ENCODE assay signal across 2 cellular contexts in the genomic region with DNA sequence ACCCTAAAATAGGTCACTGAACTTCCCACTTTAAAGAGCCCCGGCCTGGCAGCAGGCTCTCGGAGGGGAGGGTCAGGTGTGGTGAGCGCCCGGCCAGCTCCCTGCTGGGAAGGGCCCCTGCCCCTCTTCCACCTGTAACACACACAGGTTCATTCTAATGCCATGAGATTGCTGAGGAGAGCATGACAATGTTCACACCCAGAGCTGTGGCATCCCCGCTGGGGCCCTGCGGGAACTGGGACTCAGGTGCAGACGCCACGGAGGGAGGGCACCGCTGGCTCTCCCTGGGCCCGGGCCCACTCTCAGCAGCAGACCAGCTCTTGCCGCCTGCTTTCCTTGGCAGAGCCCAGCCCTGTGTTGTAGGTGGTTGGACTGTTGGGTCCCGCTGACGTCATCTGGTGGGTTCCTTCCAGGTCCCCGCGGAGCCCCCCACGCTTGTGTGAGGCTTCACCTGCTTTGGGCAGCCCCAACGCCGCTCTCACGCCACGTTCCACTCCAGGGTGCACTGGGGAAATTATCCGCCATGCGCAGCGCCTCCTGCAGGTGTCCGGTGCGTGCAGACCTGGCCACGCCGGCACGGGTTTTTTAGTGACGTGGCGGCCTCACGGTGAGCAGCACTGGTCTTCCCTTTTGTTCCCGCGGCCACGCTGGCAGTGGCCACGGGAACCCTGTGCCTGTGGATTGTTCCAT.
TF ChIP-seq lines count a peak whose summit lies in the region.

No MANE protein-coding gene starts in this region.

TF ChIP-seq in IMR-90, 13 proteins besides CTCF, POLR2A, EP300 and RAD21:
- TF ChIP-seq BHLHE40 (IDR thresholded peaks at IDR 0.05; ENCODE audit: low read depth, low read length) (no peak), MAFK (IDR thresholded peaks at IDR 0.05; ENCODE audit: low read depth, low read length) (no peak), MXI1 (IDR thresholded peaks at IDR 0.05; ENCODE audit: borderline replicate concordance, low read depth, low read length) (no peak), RCOR1 (IDR thresholded peaks at IDR 0.05; ENCODE audit: insufficient replicate concordance, low read length) (no peak), NFE2L2 (IDR thresholded peaks at IDR 0.05; ENCODE audit: low read depth, low read length) (no peak), USF2 (IDR thresholded peaks at IDR 0.05; ENCODE audit: low read depth, low read length) (no peak), RFX5 (IDR thresholded peaks at IDR 0.05; ENCODE audit: low read depth, low read length) (no peak), FOS (IDR thresholded peaks at IDR 0.05; ENCODE audit: low read depth, low read length) (no peak), CHD1 (IDR thresholded peaks at IDR 0.05; ENCODE audit: low read depth, low read length) (no peak), MAZ (IDR thresholded peaks at IDR 0.05; ENCODE audit: borderline replicate concordance, low read depth, low read length) (no peak), CEBPB (IDR thresholded peaks at IDR 0.05; ENCODE audit: low read depth, low read length) (no peak)
- TF ChIP-seq, protein P1, sequence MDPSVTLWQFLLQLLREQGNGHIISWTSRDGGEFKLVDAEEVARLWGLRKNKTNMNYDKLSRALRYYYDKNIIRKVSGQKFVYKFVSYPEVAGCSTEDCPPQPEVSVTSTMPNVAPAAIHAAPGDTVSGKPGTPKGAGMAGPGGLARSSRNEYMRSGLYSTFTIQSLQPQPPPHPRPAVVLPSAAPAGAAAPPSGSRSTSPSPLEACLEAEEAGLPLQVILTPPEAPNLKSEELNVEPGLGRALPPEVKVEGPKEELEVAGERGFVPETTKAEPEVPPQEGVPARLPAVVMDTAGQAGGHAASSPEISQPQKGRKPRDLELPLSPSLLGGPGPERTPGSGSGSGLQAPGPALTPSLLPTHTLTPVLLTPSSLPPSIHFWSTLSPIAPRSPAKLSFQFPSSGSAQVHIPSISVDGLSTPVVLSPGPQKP (IDR thresholded peaks at IDR 0.05; ENCODE audit: borderline replicate concordance, low read depth, low read length) = no peak
TF ChIP-seq in IMR-90: peak in this region for 0.

TF ChIP-seq in H1, 55 proteins besides CTCF, POLR2A, EP300 and RAD21:
- TF ChIP-seq CEBPB (IDR thresholded peaks at IDR 0.05; ENCODE audit: low read depth, low read length) (no peak), SP4 (IDR thresholded peaks at IDR 0.05; ENCODE audit: low read length) (no peak), POU5F1 (IDR thresholded peaks at IDR 0.05; ENCODE audit: low read depth, low read length) (no peak), BRCA1 (IDR thresholded peaks at IDR 0.05; ENCODE audit: low read depth, low read length) (no peak), CHD2 (IDR thresholded peaks at IDR 0.05; ENCODE audit: low read length) (no peak), EGR1 (IDR thresholded peaks at IDR 0.05; ENCODE audit: borderline replicate concordance, low read depth, low read length) (peak; percentile 69), YY1 (IDR thresholded peaks at IDR 0.05; ENCODE audit: low read depth, low read length) (no peak), CHD1 (IDR thresholded peaks at IDR 0.05; ENCODE audit: low read depth, low read length) (no peak)
TF ChIP-seq in H1: peak in this region for 1.
